16 cellular contexts compared by ENCODE assay signal in the genomic region with DNA sequence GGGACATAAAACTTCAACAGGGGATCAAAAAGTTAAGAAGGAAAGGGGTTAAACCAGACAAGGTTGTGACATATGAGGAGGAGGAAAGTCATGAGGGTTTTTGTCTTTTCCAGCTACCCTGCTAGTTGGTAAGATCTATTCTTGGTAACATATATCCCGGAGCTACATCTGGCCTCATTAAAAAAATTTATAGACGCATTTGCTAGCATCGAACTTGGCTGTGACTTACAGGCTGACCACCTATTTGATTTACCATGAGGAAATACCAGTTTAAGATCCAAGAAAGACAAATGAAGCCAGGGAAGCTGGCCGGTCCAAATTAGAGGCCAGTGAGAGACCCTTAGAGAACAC.
DNase-seq lines count a peak whose midpoint lies in the region; ATAC-seq, FAIRE-seq and TF ChIP-seq lines count a peak whose summit lies in the region.
"Had no signal": no experiment of that assay in that cellular context is flagged by ENCODE, and none has a peak within 500 bp of the region (broad histone marks: within the 10 kb centered on the region; RNA-seq: fewer than 3 reads in every experiment).

No MANE protein-coding gene starts in this region.

- H3K4me1 ChIP-seq in esophagus muscularis mucosa (peaks cover 0 to 57% (median 37%) of the 10 kb centered on the region in 4 donors), neural progenitor cell (peaks cover 15% of the 10 kb centered on the region), pancreas (no peaks in the 10 kb centered on the region)
- H3K4me1 ChIP-seq: BLaER1 treated with 17β-estradiol and CSF1 and Interleukin-3, amounts not matched to agents 10 nM and 100 nM had no signal

- peaks cover 5% of the 10 kb centered on the region for H3K4me1 Mint-ChIP-seq in CD4-positive, alpha-beta T cell (ENCODE audit: low read depth)
- H3K4me1 Mint-ChIP-seq in neural progenitor cell = peaks cover 30% of the 10 kb centered on the region

- DNase-seq in CD4-positive, alpha-beta T cell = no peak
- DNase-seq in LNCaP clone FGC (ENCODE audit: low read depth) = peak; percentile 26
- DNase-seq in esophagus muscularis mucosa (ENCODE audit: extremely low spot score) = no peak
- no peak for DNase-seq in neural progenitor cell (ENCODE audit: low spot score)
- DNase-seq in NCI-H2227 (lab: John Stamatoyannopoulos, UW; ENCODE audit: unreplicated experiment) = no peak
- no peak for DNase-seq in nucleus accumbens (lab: John Stamatoyannopoulos, UW)
- no peak for DNase-seq in pancreas
- no peak for DNase-seq in NCI-H187 (lab: John Stamatoyannopoulos, UW)
- DNase-seq: NCI-H1930, SIG-M5, tibial artery had no signal

- H3K9me3 ChIP-seq in CD4-positive, alpha-beta T cell (ENCODE audit: control insufficient read depth, low read length) = no peaks in the 10 kb centered on the region
- H3K9me3 ChIP-seq in esophagus muscularis mucosa = no peaks in the 10 kb centered on the region
- no peaks in the 10 kb centered on the region for H3K9me3 ChIP-seq in neural progenitor cell (ENCODE audit: low read depth)
- no peaks in the 10 kb centered on the region for H3K9me3 ChIP-seq in pancreas
- H3K9me3 ChIP-seq: BLaER1 treated with 17β-estradiol and CSF1 and Interleukin-3, amounts not matched to agents 10 nM and 100 nM; tibial artery had no signal

- H3K36me3 ChIP-seq in esophagus muscularis mucosa (no peaks in the 10 kb centered on the region), neural progenitor cell (no peaks in the 10 kb centered on the region), pancreas (no peaks in the 10 kb centered on the region)

- no peak for TF ChIP-seq POLR2A in esophagus muscularis mucosa (IDR thresholded peaks at IDR 0.05; ENCODE audit: low read depth)

- CTCF ChIA-PET in CD4-positive, alpha-beta T cell (lab: Charles Lee) = no interaction called here

- H3F3A ChIP-seq in neural progenitor cell (ENCODE audit: low read depth) = peaks cover 5% of the 10 kb centered on the region

- H4K20me1 ChIP-seq in neural progenitor cell (ENCODE audit: low read depth) = no peaks in the 10 kb centered on the region

- H3K36me3 Mint-ChIP-seq in CD4-positive, alpha-beta T cell (ENCODE audit: low read depth) = peaks cover 94% of the 10 kb centered on the region
- H3K36me3 Mint-ChIP-seq in neural progenitor cell = peaks cover 13% of the 10 kb centered on the region

- H3K27ac Mint-ChIP-seq in CD4-positive, alpha-beta T cell = peak overlapping the region; percentile 50
- peak overlapping the region; percentile 43 for H3K27ac Mint-ChIP-seq in neural progenitor cell
- H3K27ac Mint-ChIP-seq: GM23338; T-helper 2 cell treated with Interferon-gamma antibody and Interleukin-4, amounts not matched to agents 5 μg/mL and 100 μg/mL, for 36 hours had no signal

- TF ChIP-seq CTCF in CD4-positive, alpha-beta T cell (IDR thresholded peaks at IDR 0.05) = no peak
- TF ChIP-seq CTCF in LNCaP clone FGC (IDR thresholded peaks at IDR 0.05; ENCODE audit: control insufficient read depth, extremely low read depth, insufficient read depth) (no peak), esophagus muscularis mucosa (IDR thresholded peaks at IDR 0.05) (no peak), neural progenitor cell (IDR thresholded peaks at IDR 0.05) (no peak), pancreas (IDR thresholded peaks at IDR 0.05) (no peak)

- intact Hi-C loops in CD4-positive, alpha-beta T cell (cut with DNase I, micrococcal nuclease) = no loop called here
- intact Hi-C loops in esophagus muscularis mucosa (cut with DNase I) (no loop called here), pancreas (cut with DNase I) (no loop called here)

- no peak overlapping the region for H2AFZ ChIP-seq in neural progenitor cell (replicated peaks)
- H2AFZ ChIP-seq: GM23338 had no signal

- H3K4me3 Mint-ChIP-seq in CD4-positive, alpha-beta T cell = no peak overlapping the region
- H3K4me3 Mint-ChIP-seq in neural progenitor cell = no peak overlapping the region
- H3K4me3 Mint-ChIP-seq: GM23338; T-helper 2 cell treated with Interferon-gamma antibody and Interleukin-4, amounts not matched to agents 5 μg/mL and 100 μg/mL, for 36 hours had no signal

- no peaks in the 10 kb centered on the region for H3K27me3 ChIP-seq in CD4-positive, alpha-beta T cell (ENCODE audit: control insufficient read depth, insufficient read depth, low read length)
- H3K27me3 ChIP-seq in esophagus muscularis mucosa (no peaks in the 10 kb centered on the region), neural progenitor cell (no peaks in the 10 kb centered on the region), pancreas (no peaks in the 10 kb centered on the region)
- H3K27me3 ChIP-seq: BLaER1 treated with 17β-estradiol and CSF1 and Interleukin-3, amounts not matched to agents 10 nM and 100 nM; tibial artery had no signal

- H3K27ac ChIP-seq in CD4-positive, alpha-beta T cell (ENCODE audit: low read depth, low read length) = no peak overlapping the region
- peak overlapping the region; percentile 84 to 86 (median 85) for H3K27ac ChIP-seq in esophagus muscularis mucosa (replicated peaks in 1 of 4)
- H3K27ac ChIP-seq in neural progenitor cell = no peak overlapping the region
- no peak overlapping the region for H3K27ac ChIP-seq in pancreas
- H3K27ac ChIP-seq: BLaER1 treated with 17β-estradiol and CSF1 and Interleukin-3, amounts not matched to agents 10 nM and 100 nM had no signal

- H3K4me3 ChIP-seq in LNCaP clone FGC (ENCODE audit: low read depth, low read length) (no peak overlapping the region), esophagus muscularis mucosa (no peak overlapping the region), neural progenitor cell (no peak overlapping the region), pancreas (no peak overlapping the region)
- H3K4me3 ChIP-seq: BLaER1 treated with 17β-estradiol and CSF1 and Interleukin-3, amounts not matched to agents 10 nM and 100 nM; GM23338; tibial artery had no signal

- H3K79me2 ChIP-seq in neural progenitor cell (ENCODE audit: low read depth) = no peaks in the 10 kb centered on the region

- ATAC-seq in CD4-positive, alpha-beta T cell (ENCODE audit: poor library complexity) = no peak
- ATAC-seq in pancreas = no peak
- ATAC-seq: activated CD4-positive, CD25-positive, alpha-beta regulatory T cell treated with anti-CD3 and anti-CD28 coated beads, Interleukin-2, amount 50 U/mL, for 24 hours; GM23338 had no signal

- H3K9me3 Mint-ChIP-seq in CD4-positive, alpha-beta T cell = no peaks in the 10 kb centered on the region
- H3K9me3 Mint-ChIP-seq in neural progenitor cell = no peaks in the 10 kb centered on the region
- H3K9me3 Mint-ChIP-seq: GM23338; T-helper 2 cell treated with Interferon-gamma antibody and Interleukin-4, amounts not matched to agents 5 μg/mL and 100 μg/mL, for 36 hours had no signal

- no peak overlapping the region for H3K9ac ChIP-seq in neural progenitor cell
- H3K9ac ChIP-seq: BLaER1 treated with 17β-estradiol and CSF1 and Interleukin-3, amounts not matched to agents 10 nM and 100 nM had no signal

- WGBS in esophagus muscularis mucosa = 73% methylated on average over 4 of the region's 4 CpGs
- 83 to 87% methylated on average over 4 of the region's 4 CpGs for WGBS in pancreas, 2 donors

- no peak overlapping the region for H3K4me2 ChIP-seq in neural progenitor cell
- H3K4me2 ChIP-seq: BLaER1 treated with 17β-estradiol and CSF1 and Interleukin-3, amounts not matched to agents 10 nM and 100 nM; GM23338 had no signal

- no peak for TF ChIP-seq EP300 in esophagus muscularis mucosa (IDR thresholded peaks at IDR 0.05)

- POLR2A ChIA-PET in CD4-positive, alpha-beta T cell (lab: Charles Lee) = interaction anchor here (1.1 kb wide), 1 partner anchor 223 kb away, joined by 4 read pairs; no protein-coding TSS in a partner anchor

- FAIRE-seq in pancreas (lab: Jason Lieb, UNC) = no peak
- FAIRE-seq: islet of Langerhans had no signal

- H3K27me3 Mint-ChIP-seq in CD4-positive, alpha-beta T cell = no peaks in the 10 kb centered on the region
- H3K27me3 Mint-ChIP-seq in neural progenitor cell (ENCODE audit: insufficient read depth, low read depth) = no peaks in the 10 kb centered on the region

Comparison
In these comparisons a context has a peak if more than half of its experiments do, and no peak if none do; other contexts are left out.
1. H3K27ac ChIP-seq: peak in esophagus muscularis mucosa (4 of 4); none in CD4-positive, alpha-beta T cell (single experiment), neural progenitor cell (single experiment) and pancreas (0 of 4).